22 cellular contexts compared by ENCODE assay signal in genomic region chr3:35537265-35537664, GRCh38.
DNase-seq lines count a peak whose midpoint lies in the region; ATAC-seq and TF ChIP-seq lines count a peak whose summit lies in the region.
"Had no signal": no experiment of that assay in that cellular context is flagged by ENCODE, and none has a peak within 500 bp of the region (broad histone marks: within the 10 kb centered on the region; RNA-seq: fewer than 3 reads in every experiment).

No MANE protein-coding gene starts in this region.

- DNase-seq in MCF 10A (ENCODE audit: unreplicated experiment), result peak; percentile 36
- DNase-seq in breast epithelium (ENCODE audit: low spot score in 2 of 2), result no peak
- peak; percentile 87 for DNase-seq in OCI-M1 (lab: John Stamatoyannopoulos, UW)
- DNase-seq in dedifferentiated amniotic fluid mesenchymal stem cell (ENCODE audit: extremely low spot score), result peak; percentile 62
- DNase-seq in NCI-H774 (lab: John Stamatoyannopoulos, UW), result no peak
- no peak for DNase-seq in adrenal gland
- DNase-seq: ACHN; activated CD4-positive, alpha-beta T cell treated with anti-CD3 and anti-CD28 coated beads for 1 hour; activated naive CD4-positive, alpha-beta T cell treated with anti-CD3 and anti-CD28 coated beads, Interleukin-2, amount 10 ng/mL, durations not matched to agents 7 days and 5 days; activated T-cell treated with anti-CD3 and anti-CD28 coated beads, Interleukin-2, amount 50 U/mL, for 24 hours; cerebellar nuclear complex; effector CD4-positive, alpha-beta T cell; mammary epithelial cell; NCI-H1694; NCI-H446 treated with DMSO at 0.1 percent for 48 hours; upper lobe of right lung had no signal

- no peaks in the 10 kb centered on the region for H3K9me3 ChIP-seq in breast epithelium
- H3K9me3 ChIP-seq in adrenal gland (replicated peaks in 1 of 3), result no peaks in the 10 kb centered on the region
- H3K9me3 ChIP-seq: ascending aorta; BLaER1 treated with 17β-estradiol and CSF1 and Interleukin-3, amounts not matched to agents 10 nM and 100 nM; prostate gland; upper lobe of right lung had no signal

- intact Hi-C loops in MCF 10A (cut with micrococcal nuclease) (no loop called here), breast epithelium (cut with DNase I; ENCODE audit: low total_unique reads) (no loop called here), adrenal gland (cut with DNase I) (no loop called here)

- peaks cover 5% of the 10 kb centered on the region for H3K4me1 Mint-ChIP-seq in MCF 10A (ENCODE audit: insufficient read depth, unreplicated experiment)
- H3K4me1 Mint-ChIP-seq: activated naive CD4-positive, alpha-beta T cell treated with anti-CD3 and anti-CD28 coated beads, Interleukin-2, amount 10 ng/mL, durations not matched to agents 7 days and 5 days; IgD-negative memory B cell had no signal

- H3K27ac Mint-ChIP-seq in MCF 10A (ENCODE audit: low read depth, unreplicated experiment), result no peak overlapping the region
- H3K27ac Mint-ChIP-seq: activated naive CD4-positive, alpha-beta T cell treated with anti-CD3 and anti-CD28 coated beads, Interleukin-2, amount 10 ng/mL, durations not matched to agents 7 days and 5 days; activated T-cell treated with anti-CD3 and anti-CD28 coated beads, Interleukin-2, amount 50 U/mL, for 24 hours; IgD-negative memory B cell had no signal

- TF ChIP-seq POLR2A in breast epithelium (IDR thresholded peaks at IDR 0.05) (no peak), adrenal gland (IDR thresholded peaks at IDR 0.05) (no peak)

- H3K4me3 Mint-ChIP-seq in MCF 10A (ENCODE audit: unreplicated experiment), result no peak overlapping the region
- H3K4me3 Mint-ChIP-seq: activated naive CD4-positive, alpha-beta T cell treated with anti-CD3 and anti-CD28 coated beads, Interleukin-2, amount 10 ng/mL, durations not matched to agents 7 days and 5 days; activated T-cell treated with anti-CD3 and anti-CD28 coated beads, Interleukin-2, amount 50 U/mL, for 24 hours; IgD-negative memory B cell had no signal

- no peak overlapping the region for H3K4me3 ChIP-seq in breast epithelium
- H3K4me3 ChIP-seq in adrenal gland, result no peak overlapping the region
- H3K4me3 ChIP-seq: ascending aorta; BLaER1 treated with 17β-estradiol and CSF1 and Interleukin-3, amounts not matched to agents 10 nM and 100 nM; prostate gland; upper lobe of right lung had no signal

- H3K27me3 ChIP-seq in breast epithelium (no peaks in the 10 kb centered on the region), adrenal gland (no peaks in the 10 kb centered on the region)
- H3K27me3 ChIP-seq: ascending aorta; BLaER1 treated with 17β-estradiol and CSF1 and Interleukin-3, amounts not matched to agents 10 nM and 100 nM; upper lobe of right lung had no signal

- H3K27ac ChIP-seq in breast epithelium (no peak overlapping the region), adrenal gland (no peak overlapping the region)
- H3K27ac ChIP-seq: ascending aorta; BLaER1 treated with 17β-estradiol and CSF1 and Interleukin-3, amounts not matched to agents 10 nM and 100 nM; prostate gland; upper lobe of right lung had no signal

- no TSS peak for BruUV-seq in MCF 10A (replicated peaks; lab: Mats Ljungman, UMichigan)

- H3K4me1 ChIP-seq in breast epithelium (no peaks in the 10 kb centered on the region), adrenal gland (replicated peaks in 1 of 2) (no peaks in the 10 kb centered on the region)
- H3K4me1 ChIP-seq: ascending aorta; BLaER1 treated with 17β-estradiol and CSF1 and Interleukin-3, amounts not matched to agents 10 nM and 100 nM; prostate gland; upper lobe of right lung had no signal

- no peaks in the 10 kb centered on the region for H3K36me3 ChIP-seq in breast epithelium
- H3K36me3 ChIP-seq in adrenal gland (replicated peaks in 1 of 2), result no peaks in the 10 kb centered on the region
- H3K36me3 ChIP-seq: ascending aorta; BLaER1 treated with 17β-estradiol and CSF1 and Interleukin-3, amounts not matched to agents 10 nM and 100 nM; prostate gland; upper lobe of right lung had no signal

- POLR2A ChIA-PET in MCF 10A (lab: Yijun Ruan, JAX), result no interaction called here

- ATAC-seq in GM18517 (IDR thresholded peaks at IDR 0.05; ENCODE audit: unreplicated experiment) (no peak), HG02870 (IDR thresholded peaks at IDR 0.05; ENCODE audit: unreplicated experiment) (no peak)
- ATAC-seq: upper lobe of right lung had no signal

- peaks cover 23% of the 10 kb centered on the region for H3K27me3 Mint-ChIP-seq in MCF 10A (ENCODE audit: insufficient read depth, unreplicated experiment)
- H3K27me3 Mint-ChIP-seq: activated naive CD4-positive, alpha-beta T cell treated with anti-CD3 and anti-CD28 coated beads, Interleukin-2, amount 10 ng/mL, durations not matched to agents 7 days and 5 days; activated T-cell treated with anti-CD3 and anti-CD28 coated beads, Interleukin-2, amount 50 U/mL, for 24 hours; IgD-negative memory B cell had no signal

- WGBS in adrenal gland, 4 donors, result 53 to 67% (median 62%) methylated on average over 1 of the region's 1 CpG

- CTCF ChIA-PET in MCF 10A (lab: Yijun Ruan, JAX), result no interaction called here

- no peaks in the 10 kb centered on the region for H3K9me3 Mint-ChIP-seq in MCF 10A (ENCODE audit: unreplicated experiment)
- H3K9me3 Mint-ChIP-seq: activated naive CD4-positive, alpha-beta T cell treated with anti-CD3 and anti-CD28 coated beads, Interleukin-2, amount 10 ng/mL, durations not matched to agents 7 days and 5 days had no signal

- TF ChIP-seq CTCF in MCF 10A (IDR thresholded peaks at IDR 0.05; ENCODE audit: unreplicated experiment) (no peak), breast epithelium (IDR thresholded peaks at IDR 0.05) (no peak), adrenal gland (IDR thresholded peaks at IDR 0.05) (no peak)

- no peaks in the 10 kb centered on the region for H3K36me3 Mint-ChIP-seq in MCF 10A (ENCODE audit: insufficient read depth, unreplicated experiment)
- H3K36me3 Mint-ChIP-seq: activated naive CD4-positive, alpha-beta T cell treated with anti-CD3 and anti-CD28 coated beads, Interleukin-2, amount 10 ng/mL, durations not matched to agents 7 days and 5 days; IgD-negative memory B cell had no signal

Comparison
In these comparisons a context has a peak if more than half of its experiments do, and no peak if none do; other contexts are left out.
1. DNase-seq: peak in MCF 10A (single experiment), OCI-M1 (single experiment) and dedifferentiated amniotic fluid mesenchymal stem cell (single experiment); none in breast epithelium (0 of 2), NCI-H774 (single experiment) and adrenal gland (0 of 7).